In the genomic region with DNA sequence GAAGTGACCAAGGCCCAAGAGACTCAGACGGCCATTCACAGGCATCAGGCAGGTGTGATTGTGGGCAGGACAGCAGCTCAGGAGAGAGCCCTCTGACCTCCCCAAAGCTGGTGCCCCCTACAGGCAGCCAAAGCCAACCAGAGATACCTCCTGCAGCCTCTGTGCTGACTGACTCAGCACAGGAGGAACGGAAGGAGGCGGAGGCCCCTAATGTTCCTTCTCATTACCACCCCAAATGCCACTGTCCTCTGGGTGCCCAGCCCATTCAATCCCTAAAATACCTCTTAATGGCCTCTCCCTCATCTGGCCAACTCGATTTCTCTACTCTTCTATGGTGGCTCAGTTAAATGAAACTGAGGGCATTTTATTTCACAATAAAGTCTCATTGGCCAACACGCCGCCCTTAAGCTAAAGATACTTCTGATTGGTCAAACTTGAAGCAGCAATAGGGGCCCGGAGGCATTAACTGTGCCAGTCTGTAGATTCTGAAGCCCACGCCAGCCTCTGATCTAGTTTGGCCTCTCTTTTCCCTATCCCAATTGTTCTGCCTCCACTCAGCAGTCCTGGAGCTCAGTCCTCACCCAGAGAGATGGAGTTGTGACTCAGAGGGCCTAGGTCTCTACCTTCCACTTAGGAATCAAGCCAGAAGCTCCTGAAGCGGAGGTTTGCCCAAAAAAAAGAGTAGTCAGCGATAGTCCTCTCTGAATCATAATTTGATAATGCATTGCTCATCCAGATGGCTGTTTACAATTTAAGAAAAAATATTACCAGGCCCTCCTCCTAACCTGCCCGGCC, we compare ENCODE assay signal across 1 cellular context.
TF ChIP-seq lines count a peak whose summit lies in the region.

No MANE protein-coding gene starts in this region.

TF ChIP-seq in HepG2, 621 proteins besides CTCF, POLR2A, EP300 and RAD21 (continued from another document and continues in another):
- TF ChIP-seq HNF1A (IDR thresholded peaks at IDR 0.05; ENCODE audit: low read depth) (no peak), HNF1A (CRISPR knock-in tag; IDR thresholded peaks at IDR 0.05; ENCODE audit: borderline replicate concordance) (peak; percentile 38; the same call in 1 of the 2 replicates), ELF3 (CRISPR knock-in tag; IDR thresholded peaks at IDR 0.05) (0 out of 2 replicates have a peak, but pooled peaks have one; percentile 2), ZNF44 (CRISPR knock-in tag; IDR thresholded peaks at IDR 0.05) (no peak), SP1 (IDR thresholded peaks at IDR 0.05) (no peak), SP1 (CRISPR knock-in tag; IDR thresholded peaks at IDR 0.05) (0 out of 2 replicates have a peak, but pooled peaks have one; percentile 30), STAG1 (CRISPR knock-in tag; IDR thresholded peaks at IDR 0.05) (peak; percentile 69), MEIS1 (CRISPR knock-in tag; IDR thresholded peaks at IDR 0.05; ENCODE audit: borderline replicate concordance) (no peak), ZNF766 (CRISPR knock-in tag; IDR thresholded peaks at IDR 0.05; ENCODE audit: borderline replicate concordance) (no peak), ZNF678 (CRISPR knock-in tag; IDR thresholded peaks at IDR 0.05) (no peak), ZFYVE20 (CRISPR knock-in tag; IDR thresholded peaks at IDR 0.05; ENCODE audit: borderline replicate concordance, low read depth) (no peak), SALL1 (CRISPR knock-in tag; IDR thresholded peaks at IDR 0.05) (peak; percentile 49), RAD51 (IDR thresholded peaks at IDR 0.05; ENCODE audit: borderline replicate concordance) (no peak), ZNF138 (CRISPR knock-in tag; IDR thresholded peaks at IDR 0.05; ENCODE audit: low read depth) (no peak), NCOA5 (CRISPR knock-in tag; IDR thresholded peaks at IDR 0.05) (no peak), ZNF781 (CRISPR knock-in tag; IDR thresholded peaks at IDR 0.05; ENCODE audit: borderline replicate concordance, not compliant biosample characterization) (no peak), TRAFD1 (CRISPR knock-in tag; IDR thresholded peaks at IDR 0.05; ENCODE audit: borderline replicate concordance) (no peak), TRIM24 (CRISPR knock-in tag; IDR thresholded peaks at IDR 0.05) (no peak), MED1 (CRISPR knock-in tag; IDR thresholded peaks at IDR 0.05) (peak; percentile 39), NFIC (IDR thresholded peaks at IDR 0.05; ENCODE audit: low read length) (no peak), CHD4 (IDR thresholded peaks at IDR 0.05; ENCODE audit: borderline replicate concordance, low read length) (no peak), ZNF460 (CRISPR knock-in tag; IDR thresholded peaks at IDR 0.05; ENCODE audit: borderline replicate concordance) (no peak), SNAI1 (CRISPR knock-in tag; IDR thresholded peaks at IDR 0.05; ENCODE audit: borderline replicate concordance) (no peak), RFXANK (CRISPR knock-in tag; IDR thresholded peaks at IDR 0.05) (no peak), IKZF4 (CRISPR knock-in tag; IDR thresholded peaks at IDR 0.05; ENCODE audit: borderline replicate concordance, low read depth, not compliant biosample characterization) (no peak), MAX (IDR thresholded peaks at IDR 0.05) (peak; percentile 53; the same call in 1 of the 2 replicates), IKZF5 (CRISPR knock-in tag; IDR thresholded peaks at IDR 0.05) (no peak), TAF1 (CRISPR knock-in tag; IDR thresholded peaks at IDR 0.05) (no peak), EED (CRISPR knock-in tag; IDR thresholded peaks at IDR 0.05) (no peak), SSRP1 (CRISPR knock-in tag; IDR thresholded peaks at IDR 0.05) (0 out of 2 replicates have a peak, but pooled peaks have one; percentile 34), ZNF792 (CRISPR knock-in tag; IDR thresholded peaks at IDR 0.05) (no peak)
- TF ChIP-seq, protein P1, sequence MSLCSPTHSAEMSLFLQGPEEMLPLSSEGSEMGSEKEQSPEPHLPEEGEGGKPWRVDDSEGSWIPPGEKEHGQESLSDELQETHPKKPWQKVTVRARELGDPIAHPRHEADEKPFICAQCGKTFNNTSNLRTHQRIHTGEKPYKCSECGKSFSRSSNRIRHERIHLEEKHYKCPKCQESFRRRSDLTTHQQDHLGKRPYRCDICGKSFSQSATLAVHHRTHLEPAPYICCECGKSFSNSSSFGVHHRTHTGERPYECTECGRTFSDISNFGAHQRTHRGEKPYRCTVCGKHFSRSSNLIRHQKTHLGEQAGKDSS (CRISPR knock-in tag; IDR thresholded peaks at IDR 0.05; ENCODE audit: borderline replicate concordance, low read depth) = no peak; the same call in 1 of the 2 replicates
- TF ChIP-seq, protein P2, sequence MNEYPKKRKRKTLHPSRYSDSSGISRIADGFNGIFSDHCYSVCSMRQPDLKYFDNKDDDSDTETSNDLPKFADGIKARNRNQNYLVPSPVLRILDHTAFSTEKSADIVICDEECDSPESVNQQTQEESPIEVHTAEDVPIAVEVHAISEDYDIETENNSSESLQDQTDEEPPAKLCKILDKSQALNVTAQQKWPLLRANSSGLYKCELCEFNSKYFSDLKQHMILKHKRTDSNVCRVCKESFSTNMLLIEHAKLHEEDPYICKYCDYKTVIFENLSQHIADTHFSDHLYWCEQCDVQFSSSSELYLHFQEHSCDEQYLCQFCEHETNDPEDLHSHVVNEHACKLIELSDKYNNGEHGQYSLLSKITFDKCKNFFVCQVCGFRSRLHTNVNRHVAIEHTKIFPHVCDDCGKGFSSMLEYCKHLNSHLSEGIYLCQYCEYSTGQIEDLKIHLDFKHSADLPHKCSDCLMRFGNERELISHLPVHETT (CRISPR knock-in tag; conservative IDR thresholded peaks at IDR 0.05) = no peak
- TF ChIP-seq, protein P3, sequence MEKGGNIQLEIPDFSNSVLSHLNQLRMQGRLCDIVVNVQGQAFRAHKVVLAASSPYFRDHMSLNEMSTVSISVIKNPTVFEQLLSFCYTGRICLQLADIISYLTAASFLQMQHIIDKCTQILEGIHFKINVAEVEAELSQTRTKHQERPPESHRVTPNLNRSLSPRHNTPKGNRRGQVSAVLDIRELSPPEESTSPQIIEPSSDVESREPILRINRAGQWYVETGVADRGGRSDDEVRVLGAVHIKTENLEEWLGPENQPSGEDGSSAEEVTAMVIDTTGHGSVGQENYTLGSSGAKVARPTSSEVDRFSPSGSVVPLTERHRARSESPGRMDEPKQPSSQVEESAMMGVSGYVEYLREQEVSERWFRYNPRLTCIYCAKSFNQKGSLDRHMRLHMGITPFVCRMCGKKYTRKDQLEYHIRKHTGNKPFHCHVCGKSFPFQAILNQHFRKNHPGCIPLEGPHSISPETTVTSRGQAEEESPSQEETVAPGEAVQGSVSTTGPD (CRISPR knock-in tag; IDR thresholded peaks at IDR 0.05) = no peak
- TF ChIP-seq, protein P4, sequence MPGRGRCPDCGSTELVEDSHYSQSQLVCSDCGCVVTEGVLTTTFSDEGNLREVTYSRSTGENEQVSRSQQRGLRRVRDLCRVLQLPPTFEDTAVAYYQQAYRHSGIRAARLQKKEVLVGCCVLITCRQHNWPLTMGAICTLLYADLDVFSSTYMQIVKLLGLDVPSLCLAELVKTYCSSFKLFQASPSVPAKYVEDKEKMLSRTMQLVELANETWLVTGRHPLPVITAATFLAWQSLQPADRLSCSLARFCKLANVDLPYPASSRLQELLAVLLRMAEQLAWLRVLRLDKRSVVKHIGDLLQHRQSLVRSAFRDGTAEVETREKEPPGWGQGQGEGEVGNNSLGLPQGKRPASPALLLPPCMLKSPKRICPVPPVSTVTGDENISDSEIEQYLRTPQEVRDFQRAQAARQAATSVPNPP (CRISPR knock-in tag; IDR thresholded peaks at IDR 0.05) = no peak
- TF ChIP-seq, protein P5, sequence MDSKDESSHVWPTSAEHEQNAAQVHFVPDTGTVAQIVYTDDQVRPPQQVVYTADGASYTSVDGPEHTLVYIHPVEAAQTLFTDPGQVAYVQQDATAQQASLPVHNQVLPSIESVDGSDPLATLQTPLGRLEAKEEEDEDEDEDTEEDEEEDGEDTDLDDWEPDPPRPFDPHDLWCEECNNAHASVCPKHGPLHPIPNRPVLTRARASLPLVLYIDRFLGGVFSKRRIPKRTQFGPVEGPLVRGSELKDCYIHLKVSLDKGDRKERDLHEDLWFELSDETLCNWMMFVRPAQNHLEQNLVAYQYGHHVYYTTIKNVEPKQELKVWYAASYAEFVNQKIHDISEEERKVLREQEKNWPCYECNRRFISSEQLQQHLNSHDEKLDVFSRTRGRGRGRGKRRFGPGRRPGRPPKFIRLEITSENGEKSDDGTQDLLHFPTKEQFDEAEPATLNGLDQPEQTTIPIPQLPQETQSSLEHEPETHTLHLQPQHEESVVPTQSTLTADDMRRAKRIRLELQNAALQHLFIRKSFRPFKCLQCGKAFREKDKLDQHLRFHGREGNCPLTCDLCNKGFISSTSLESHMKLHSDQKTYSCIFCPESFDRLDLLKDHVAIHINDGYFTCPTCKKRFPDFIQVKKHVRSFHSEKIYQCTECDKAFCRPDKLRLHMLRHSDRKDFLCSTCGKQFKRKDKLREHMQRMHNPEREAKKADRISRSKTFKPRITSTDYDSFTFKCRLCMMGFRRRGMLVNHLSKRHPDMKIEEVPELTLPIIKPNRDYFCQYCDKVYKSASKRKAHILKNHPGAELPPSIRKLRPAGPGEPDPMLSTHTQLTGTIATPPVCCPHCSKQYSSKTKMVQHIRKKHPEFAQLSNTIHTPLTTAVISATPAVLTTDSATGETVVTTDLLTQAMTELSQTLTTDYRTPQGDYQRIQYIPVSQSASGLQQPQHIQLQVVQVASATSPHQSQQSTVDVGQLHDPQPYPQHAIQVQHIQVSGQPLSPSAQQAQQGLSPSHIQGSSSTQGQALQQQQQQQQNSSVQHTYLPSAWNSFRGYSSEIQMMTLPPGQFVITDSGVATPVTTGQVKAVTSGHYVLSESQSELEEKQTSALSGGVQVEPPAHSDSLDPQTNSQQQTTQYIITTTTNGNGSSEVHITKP (CRISPR knock-in tag; IDR thresholded peaks at IDR 0.05; ENCODE audit: low read depth) = no peak
